7 cellular contexts compared by ENCODE assay signal in genomic region chr10:20916976-20917375, GRCh38. TPM values are rescaled to one million over a fixed set of nuclear protein-coding genes. Genes with fewer than 3 reads are reported as not detected.
"Had no signal": no experiment of that assay in that cellular context is flagged by ENCODE, and none has a peak within 500 bp of the region (broad histone marks: within the 10 kb centered on the region; RNA-seq: fewer than 3 reads in every experiment).

No MANE protein-coding gene starts in this region.

- FAIRE-seq: HTR-8/SVneo, K562 had no signal

- DNase-seq: IMR-90, KBM-7, KG1 had no signal

- H3K9me3 Mint-ChIP-seq: IgD-negative memory B cell had no signal

- ATAC-seq: K562 had no signal

- H3K27ac Mint-ChIP-seq: IgD-negative memory B cell had no signal

- H3K4me3 Mint-ChIP-seq: IgD-negative memory B cell had no signal

- H3K4me1 Mint-ChIP-seq: IgD-negative memory B cell had no signal

- H3K27ac ChIP-seq: HL-60 had no signal

- H3K4me3 ChIP-seq: K562 had no signal

- H3K36me3 Mint-ChIP-seq: IgD-negative memory B cell had no signal

RNA-seq across cellular contexts. Expression of gene NEBL, which starts 19.9 kb away (rescaled TPM):
- polyA plus RNA-seq: IgD-negative memory B cell had no signal
